2 cellular contexts compared by ENCODE assay signal in genomic region chr10:27150261-27150660, GRCh38.
A peak's percentile ranks its signal among the peaks of the same experiment; 100 is the strongest.
TF ChIP-seq lines count a peak whose summit lies in the region.

No MANE protein-coding gene starts in this region.

TF ChIP-seq in K562, 482 proteins besides CTCF, POLR2A, EP300 and RAD21:
- TF ChIP-seq RBFOX2 (IDR thresholded peaks at IDR 0.05; ENCODE audit: low read depth, low read length) (0 out of 2 replicates have a peak, but pooled peaks have one; percentile 16), CEBPZ (IDR thresholded peaks at IDR 0.05; ENCODE audit: borderline replicate concordance, low read depth, low read length) (no peak)

TF ChIP-seq in SK-N-SH, 30 proteins besides CTCF, POLR2A, EP300 and RAD21:
- TF ChIP-seq RFX5 (IDR thresholded peaks at IDR 0.05; ENCODE audit: low read length) (no peak), PBX3 (IDR thresholded peaks at IDR 0.05) (no peak), ELF1 (IDR thresholded peaks at IDR 0.05) (no peak), SMC3 (IDR thresholded peaks at IDR 0.05; ENCODE audit: low read depth, low read length) (no peak), RXRA (IDR thresholded peaks at IDR 0.05; ENCODE audit: borderline replicate concordance, low read depth) (no peak), YY1 (IDR thresholded peaks at IDR 0.05; ENCODE audit: low read depth) (no peak)
TF ChIP-seq in SK-N-SH: peak in this region for 0.
